Comparison of ENCODE assay signal across 15 cellular contexts in genomic region chr1:118047006-118047649, GRCh38.
DNase-seq lines count a peak whose midpoint lies in the region; ATAC-seq, FAIRE-seq and TF ChIP-seq lines count a peak whose summit lies in the region.
"Had no signal": no experiment of that assay in that cellular context is flagged by ENCODE, and none has a peak within 500 bp of the region (broad histone marks: within the 10 kb centered on the region; RNA-seq: fewer than 3 reads in every experiment).

No MANE protein-coding gene starts in this region.

- intact Hi-C loops in IMR-90 (cut with micrococcal nuclease) (no loop called here), K562 (cut with micrococcal nuclease) (no loop called here), breast epithelium (cut with DNase I; ENCODE audit: low total_unique reads) (no loop called here)

- no peak overlapping the region for H4K91ac ChIP-seq in IMR-90 (ENCODE audit: insufficient read depth, low read depth, low read length)

- DNase-seq in IMR-90 (no peak), K562 (ENCODE audit: extremely low read depth in 1 of 4, low spot score in 3 of 4) (no peak), neural progenitor cell (ENCODE audit: low spot score) (no peak), upper lobe of left lung (peak in 1 of 2 donors; percentile 31), NCI-H1694 treated with DMSO at 0.1 percent for 48 hours (lab: John Stamatoyannopoulos, UW) (no peak), nucleus accumbens (lab: John Stamatoyannopoulos, UW) (no peak), breast epithelium (ENCODE audit: low spot score in 2 of 2) (no peak)
- DNase-seq: C1 segment of cervical spinal cord; CD4-positive, alpha-beta T cell; DMS79 treated with DMSO at 0.1 percent for 48 hours; EL had no signal

- H3K27ac Mint-ChIP-seq in neural progenitor cell, result peak overlapping the region; percentile 35
- H3K27ac Mint-ChIP-seq: B cell; CD4-positive, alpha-beta T cell; GM23338; IgD-negative memory B cell had no signal

- TF ChIP-seq POLR2A in IMR-90 (IDR thresholded peaks at IDR 0.05; ENCODE audit: low read depth, low read length) (no peak), K562 (conservative IDR thresholded peaks at IDR 0.05) (no peak), upper lobe of left lung (IDR thresholded peaks at IDR 0.05) (no peak), breast epithelium (IDR thresholded peaks at IDR 0.05) (no peak)

- H4K5ac ChIP-seq in IMR-90 (ENCODE audit: low read depth, low read length), result no peak overlapping the region

- no peaks in the 10 kb centered on the region for H3K9me3 Mint-ChIP-seq in neural progenitor cell
- H3K9me3 Mint-ChIP-seq: CD4-positive, alpha-beta T cell; GM23338; IgD-negative memory B cell had no signal

- H3K4me1 Mint-ChIP-seq in neural progenitor cell, result no peaks in the 10 kb centered on the region
- H3K4me1 Mint-ChIP-seq: B cell, GM23338, IgD-negative memory B cell had no signal

- 78% methylated on average over 3 of the region's 3 CpGs; no CpG with 5 or more reads in 1 of the 2 experiments for WGBS in IMR-90 (ENCODE audit: extremely low coverage in 2 of 2, insufficient read length in 1 of 2), 2 experiments
- WGBS in K562 (ENCODE audit: insufficient coverage, low coverage, missing lambda C conversion rate), result 18% methylated on average over 3 of the region's 3 CpGs
- WGBS in upper lobe of left lung, 2 donors, result 96 to 100% methylated on average over 2 to 3 of the region's 3 CpGs

- H3K79me2 ChIP-seq in K562 (ENCODE audit: control insufficient read depth, insufficient read depth, low read length) (no peaks in the 10 kb centered on the region), neural progenitor cell (ENCODE audit: low read depth) (no peaks in the 10 kb centered on the region)

- H2AFZ ChIP-seq in IMR-90 (replicated peaks; ENCODE audit: low read length, poor library complexity), result peak overlapping the region; percentile 41
- H2AFZ ChIP-seq in K562 (ENCODE audit: low read depth, low read length), result no peak overlapping the region
- H2AFZ ChIP-seq in neural progenitor cell (replicated peaks), result no peak overlapping the region
- H2AFZ ChIP-seq: GM23338 had no signal

- H2BK120ac ChIP-seq in IMR-90 (ENCODE audit: low read depth, low read length), result no peak overlapping the region

- no peak for TF ChIP-seq EP300 in K562 (IDR thresholded peaks at IDR 0.05; ENCODE audit: low read length)
- TF ChIP-seq EP300 in upper lobe of left lung (IDR thresholded peaks at IDR 0.05), result no peak

- no peaks in the 10 kb centered on the region for H3K79me1 ChIP-seq in IMR-90 (ENCODE audit: low read depth in 1 of 2, low read length in 2 of 2)

- H2AK9ac ChIP-seq in IMR-90 (replicated peaks; ENCODE audit: low read depth, low read length, poor library complexity), result no peak overlapping the region

- no peak overlapping the region for H2AK5ac ChIP-seq in IMR-90 (ENCODE audit: low read depth, low read length)

- BruUV-seq in IMR-90 (replicated peaks; lab: Mats Ljungman, UMichigan) (no TSS peak), K562 (replicated peaks; lab: Mats Ljungman, UMichigan) (no TSS peak)

- no peaks in the 10 kb centered on the region for H3K9me1 ChIP-seq in IMR-90 (ENCODE audit: insufficient read depth, low read length)
- H3K9me1 ChIP-seq in K562 (ENCODE audit: control insufficient read depth, insufficient read depth, low read length), result no peaks in the 10 kb centered on the region

- H3K18ac ChIP-seq in IMR-90 (ENCODE audit: low read depth, low read length), result no peak overlapping the region

- no peak overlapping the region for H3K4ac ChIP-seq in IMR-90 (ENCODE audit: low read depth, low read length)

- H3K4me1 ChIP-seq in IMR-90 (ENCODE audit: control insufficient read depth, insufficient read depth, low read length), result no peaks in the 10 kb centered on the region
- no peaks in the 10 kb centered on the region for H3K4me1 ChIP-seq in K562 (replicated peaks in 1 of 2; ENCODE audit: control insufficient read depth in 2 of 2, insufficient read depth in 2 of 2, low read length in 2 of 2)
- no peaks in the 10 kb centered on the region for H3K4me1 ChIP-seq in neural progenitor cell
- no peaks in the 10 kb centered on the region for H3K4me1 ChIP-seq in upper lobe of left lung
- H3K4me1 ChIP-seq in breast epithelium, result no peaks in the 10 kb centered on the region
- H3K4me1 ChIP-seq: HAP-1 had no signal

- H3K36me3 Mint-ChIP-seq in neural progenitor cell, result no peaks in the 10 kb centered on the region
- H3K36me3 Mint-ChIP-seq: IgD-negative memory B cell had no signal

- no peak overlapping the region for H4K8ac ChIP-seq in IMR-90 (ENCODE audit: low read depth in 2 of 2, low read length in 2 of 2)

- no peak overlapping the region for H3K4me3 Mint-ChIP-seq in neural progenitor cell
- H3K4me3 Mint-ChIP-seq: B cell; CD4-positive, alpha-beta T cell; GM23338; IgD-negative memory B cell had no signal

- peaks cover under 1% of the 10 kb centered on the region for H3K27me3 Mint-ChIP-seq in neural progenitor cell (ENCODE audit: insufficient read depth, low read depth)
- H3K27me3 Mint-ChIP-seq: B cell had no signal

- H3K4me3 ChIP-seq in IMR-90 (ENCODE audit: insufficient read depth, low read depth, low read length), result no peak overlapping the region
- no peak overlapping the region for H3K4me3 ChIP-seq in K562
- no peak overlapping the region for H3K4me3 ChIP-seq in neural progenitor cell
- no peak overlapping the region for H3K4me3 ChIP-seq in upper lobe of left lung
- H3K4me3 ChIP-seq in breast epithelium, result no peak overlapping the region
- H3K4me3 ChIP-seq: GM23338, HAP-1 had no signal

- H3K9me3 ChIP-seq in IMR-90 (ENCODE audit: control insufficient read depth, insufficient read depth, low read length) (no peaks in the 10 kb centered on the region), K562 (replicated peaks; ENCODE audit: control insufficient read depth, insufficient read depth, low read depth, low read length) (no peaks in the 10 kb centered on the region), neural progenitor cell (ENCODE audit: low read depth) (no peaks in the 10 kb centered on the region), upper lobe of left lung (no peaks in the 10 kb centered on the region), breast epithelium (no peaks in the 10 kb centered on the region)
- H3K9me3 ChIP-seq: HAP-1 had no signal

- H3K56ac ChIP-seq in IMR-90 (ENCODE audit: extremely low read depth, insufficient read depth, low read length), result no peak overlapping the region

- no peak for TF ChIP-seq CTCF in IMR-90 (conservative IDR thresholded peaks at IDR 0.05; ENCODE audit: low read depth, low read length)
- no peak for TF ChIP-seq CTCF in K562 (IDR thresholded peaks at IDR 0.05 in 2 of 3, conservative IDR thresholded peaks at IDR 0.05 in 1 of 3; ENCODE audit: insufficient read depth in 2 of 3, low read depth in 1 of 3, low read length in 3 of 3)
- TF ChIP-seq CTCF in neural progenitor cell (IDR thresholded peaks at IDR 0.05), result no peak
- TF ChIP-seq CTCF in upper lobe of left lung (IDR thresholded peaks at IDR 0.05), result no peak
- no peak for TF ChIP-seq CTCF in breast epithelium (IDR thresholded peaks at IDR 0.05)

- no peaks in the 10 kb centered on the region for H3F3A ChIP-seq in neural progenitor cell (ENCODE audit: low read depth)

- H2BK5ac ChIP-seq in IMR-90 (ENCODE audit: low read depth, low read length, poor library complexity, severe bottlenecking), result no peak overlapping the region

- TF ChIP-seq RAD21 in IMR-90 (IDR thresholded peaks at IDR 0.05; ENCODE audit: low read length) (no peak), K562 (CRISPR knock-in tag; conservative IDR thresholded peaks at IDR 0.05 in 1 of 2, IDR thresholded peaks at IDR 0.05 in 1 of 2) (no peak)

- H2BK20ac ChIP-seq in IMR-90 (ENCODE audit: low read depth, low read length), result no peak overlapping the region

- H3K27me3 ChIP-seq in IMR-90 (ENCODE audit: control insufficient read depth, insufficient read depth, low read length) (no peaks in the 10 kb centered on the region), K562 (ENCODE audit: control insufficient read depth in 2 of 2, insufficient read depth in 2 of 2, low read length in 2 of 2) (no peaks in the 10 kb centered on the region), neural progenitor cell (no peaks in the 10 kb centered on the region), upper lobe of left lung (no peaks in the 10 kb centered on the region), breast epithelium (no peaks in the 10 kb centered on the region)

- H4K20me1 ChIP-seq in IMR-90 (ENCODE audit: insufficient read depth, low read length) (no peaks in the 10 kb centered on the region), K562 (replicated peaks; ENCODE audit: control insufficient read depth, insufficient read depth, low read length) (no peaks in the 10 kb centered on the region), neural progenitor cell (ENCODE audit: low read depth) (no peaks in the 10 kb centered on the region)

- ATAC-seq in IMR-90 (ENCODE audit: low read depth), result no peak
- ATAC-seq in K562, result no peak
- peak; percentile 10 to 34 for ATAC-seq in upper lobe of left lung (ENCODE audit: low FRiP score in 2 of 2)
- ATAC-seq: GM23338 had no signal

- CTCF ChIA-PET in IMR-90 (lab: Yijun Ruan, JAX) (interaction anchor here (0.9 kb wide), 1 partner anchor 19 kb away, joined by 3 read pairs; no protein-coding TSS in a partner anchor), K562 (lab: Yijun Ruan, JAX; ENCODE audit: low intra/inter-chr PET ratio) (no interaction called here)

- H3K14ac ChIP-seq in IMR-90 (replicated peaks; ENCODE audit: low read depth, low read length), result no peak overlapping the region

- no peak overlapping the region for H3K9ac ChIP-seq in IMR-90 (ENCODE audit: low read depth, low read length)
- H3K9ac ChIP-seq in K562 (ENCODE audit: insufficient read depth in 1 of 2, low read depth in 2 of 2, low read length in 2 of 2), result 0 out of 4 replicates have a peak overlapping the region, but pooled peaks of 1 of the 2 experiments have one; percentile 8
- no peak overlapping the region for H3K9ac ChIP-seq in neural progenitor cell

- POLR2A ChIA-PET in IMR-90 (lab: Charles Lee; ENCODE audit: unreplicated experiment), result no interaction called here
- POLR2A ChIA-PET in K562 (lab: Yijun Ruan, JAX), result no interaction called here

- H3K4me2 ChIP-seq in IMR-90 (ENCODE audit: low read depth, low read length) (no peak overlapping the region), K562 (ENCODE audit: insufficient read depth, low read length) (no peak overlapping the region), neural progenitor cell (no peak overlapping the region)
- H3K4me2 ChIP-seq: GM23338 had no signal

- H3K23ac ChIP-seq in IMR-90 (ENCODE audit: low read depth, low read length), result no peak overlapping the region

- H3K27ac ChIP-seq in IMR-90 (ENCODE audit: insufficient read depth, low read length) (no peak overlapping the region), K562 (ENCODE audit: extremely low read depth, low read depth, low read length) (no peak overlapping the region), neural progenitor cell (no peak overlapping the region), upper lobe of left lung (no peak overlapping the region), breast epithelium (no peak overlapping the region)

- no peak overlapping the region for H2BK15ac ChIP-seq in IMR-90 (ENCODE audit: low read depth, low read length)

- no peak for FAIRE-seq in K562 (lab: Jason Lieb, UNC)

- dilution Hi-C loops in IMR-90 (cut with HindIII; ENCODE audit: low sequenced_read_pairs, unreplicated experiment), result no loop called here

- in situ Hi-C loops in IMR-90 (cut with MboI; ENCODE audit: low sequenced_read_pairs) (no loop called here), K562 (cut with MboI) (no loop called here)

- H3K36me3 ChIP-seq in IMR-90 (ENCODE audit: control insufficient read depth, insufficient read depth, low read length) (no peaks in the 10 kb centered on the region), K562 (ENCODE audit: control insufficient read depth, insufficient read depth, low read length) (no peaks in the 10 kb centered on the region), neural progenitor cell (no peaks in the 10 kb centered on the region), upper lobe of left lung (no peaks in the 10 kb centered on the region), breast epithelium (no peaks in the 10 kb centered on the region)
- H3K36me3 ChIP-seq: HAP-1 had no signal

Comparison
In these comparisons a context has a peak if more than half of its experiments do, and no peak if none do; other contexts are left out.
1. ATAC-seq: peak in upper lobe of left lung (2 of 2); none in IMR-90 (single experiment) and K562 (single experiment).